ENCODE assay signal across 2 cellular contexts in genomic region chr6:148935705-148936306, GRCh38.
TF ChIP-seq lines count a peak whose summit lies in the region.

No MANE protein-coding gene starts in this region.

TF ChIP-seq in H1, 55 proteins besides CTCF, POLR2A, EP300 and RAD21 (continued from another document):
- no peak for TF ChIP-seq CHD2 (IDR thresholded peaks at IDR 0.05; ENCODE audit: low read length)
- TF ChIP-seq TAF1 (IDR thresholded peaks at IDR 0.05; ENCODE audit: low read depth, low read length) = no peak
- no peak for TF ChIP-seq CEBPB (IDR thresholded peaks at IDR 0.05; ENCODE audit: low read depth, low read length)
- TF ChIP-seq KDM5A (IDR thresholded peaks at IDR 0.05; ENCODE audit: low read length) = no peak
- TF ChIP-seq SP1 (IDR thresholded peaks at IDR 0.05; ENCODE audit: low read depth, low read length) = no peak
- no peak for TF ChIP-seq POLR2AphosphoS5 (IDR thresholded peaks at IDR 0.05; ENCODE audit: low read depth, low read length)
- no peak for TF ChIP-seq SIRT6 (IDR thresholded peaks at IDR 0.05; ENCODE audit: low read length)
- TF ChIP-seq NRF1 (IDR thresholded peaks at IDR 0.05; ENCODE audit: low read depth, low read length) = no peak
- no peak for TF ChIP-seq SIN3A (conservative IDR thresholded peaks at IDR 0.05 in 1 of 2, IDR thresholded peaks at IDR 0.05 in 1 of 2; ENCODE audit: low read depth in 1 of 2, low read length in 2 of 2)
- no peak for TF ChIP-seq BRCA1 (IDR thresholded peaks at IDR 0.05; ENCODE audit: low read depth, low read length)

TF ChIP-seq in neural cell, 6 proteins besides CTCF, POLR2A, EP300 and RAD21:
- TF ChIP-seq REST (IDR thresholded peaks at IDR 0.05; ENCODE audit: borderline replicate concordance) = no peak
- TF ChIP-seq TAF1 (IDR thresholded peaks at IDR 0.05; ENCODE audit: low read depth) = no peak
- no peak for TF ChIP-seq MXI1 (conservative IDR thresholded peaks at IDR 0.05; ENCODE audit: poor library complexity, severe bottlenecking)
- no peak for TF ChIP-seq EZH2 (IDR thresholded peaks at IDR 0.05; ENCODE audit: borderline replicate concordance, insufficient read depth, low read length, poor library complexity, severe bottlenecking)
- TF ChIP-seq SMC3 (conservative IDR thresholded peaks at IDR 0.05; ENCODE audit: poor library complexity) = no peak
- TF ChIP-seq POLR2AphosphoS5 (IDR thresholded peaks at IDR 0.05) = no peak
